In genomic region chr4:139470295-139470694, GRCh38 we compare ENCODE assay signal across 20 cellular contexts. TPM values are rescaled to one million over a fixed set of nuclear protein-coding genes. Genes with fewer than 3 reads are reported as not detected.
DNase-seq lines count a peak whose midpoint lies in the region; ATAC-seq and TF ChIP-seq lines count a peak whose summit lies in the region.
"Had no signal": no experiment of that assay in that cellular context is flagged by ENCODE, and none has a peak within 500 bp of the region (broad histone marks: within the 10 kb centered on the region; RNA-seq: fewer than 3 reads in every experiment).

No MANE protein-coding gene starts in this region.

- no peaks in the 10 kb centered on the region for H3K4me1 Mint-ChIP-seq in WTC11
- H3K4me1 Mint-ChIP-seq in stimulated activated effector memory CD8-positive, alpha-beta T cell treated with anti-CD3 and anti-CD28 coated beads, Interleukin-12 subunit alpha, Interleukin-12 subunit beta, amount 100 ng/mL, for 72 hours = peaks cover 18% of the 10 kb centered on the region

- H3K27me3 Mint-ChIP-seq in WTC11 (ENCODE audit: low read depth) = no peaks in the 10 kb centered on the region
- H3K27me3 Mint-ChIP-seq: CD8-positive, alpha-beta memory T cell had no signal

- H3K9me3 Mint-ChIP-seq in WTC11 = peaks cover 38% of the 10 kb centered on the region
- peaks cover 8% of the 10 kb centered on the region for H3K9me3 Mint-ChIP-seq in stimulated activated effector memory CD8-positive, alpha-beta T cell treated with anti-CD3 and anti-CD28 coated beads, Interleukin-12 subunit alpha, Interleukin-12 subunit beta, amount 100 ng/mL, for 72 hours

- peak overlapping the region; percentile 61 to 76 for H3K27ac ChIP-seq in liver (ENCODE audit: low read depth in 1 of 2, low read length in 2 of 2)

- peaks cover 37% of the 10 kb centered on the region for H3K36me3 Mint-ChIP-seq in WTC11
- peaks cover 20% of the 10 kb centered on the region for H3K36me3 Mint-ChIP-seq in stimulated activated effector memory CD8-positive, alpha-beta T cell treated with anti-CD3 and anti-CD28 coated beads, Interleukin-12 subunit alpha, Interleukin-12 subunit beta, amount 100 ng/mL, for 72 hours

- no peak for TF ChIP-seq CTCF in WTC11 (IDR thresholded peaks at IDR 0.05)
- no peak for TF ChIP-seq CTCF in liver (IDR thresholded peaks at IDR 0.05; ENCODE audit: low read depth, low read length, missing input control)

- no peak overlapping the region for H3K27ac Mint-ChIP-seq in WTC11
- peak overlapping the region; percentile 45 for H3K27ac Mint-ChIP-seq in stimulated activated effector memory CD8-positive, alpha-beta T cell treated with anti-CD3 and anti-CD28 coated beads, Interleukin-12 subunit alpha, Interleukin-12 subunit beta, amount 100 ng/mL, for 72 hours
- H3K27ac Mint-ChIP-seq: CD8-positive, alpha-beta memory T cell had no signal

- peaks cover 0 to 9% (median 7%) of the 10 kb centered on the region in 4 donors for H3K36me3 ChIP-seq in liver (ENCODE audit: control insufficient read depth in 4 of 4, insufficient read depth in 3 of 4, low read depth in 1 of 4, low read length in 3 of 4)

- no peak for DNase-seq in WTC11 (ENCODE audit: low spot score)
- DNase-seq in stimulated activated effector memory CD8-positive, alpha-beta T cell treated with anti-CD3 and anti-CD28 coated beads, Interleukin-12 subunit alpha, Interleukin-12 subunit beta, amount 100 ng/mL, for 72 hours (ENCODE audit: low spot score in 2 of 2) = no peak
- DNase-seq in NCI-H1436 (lab: John Stamatoyannopoulos, UW) = no peak
- DNase-seq in globus pallidus (ENCODE audit: low spot score) = no peak
- DNase-seq: AML-193; C1 segment of cervical spinal cord; CD8-positive, alpha-beta memory T cell; GF-D8; H7; KG1; NCI-H1694 treated with DMSO at 0.1 percent for 48 hours; NCI-H2081 treated with DMSO at 0.1 percent for 48 hours; NCI-H2171 treated with DMSO at 0.1 percent for 48 hours; NCI-H524 treated with DMSO at 0.1 percent for 48 hours; NCI-H82 had no signal

- CTCF ChIA-PET in WTC11 (lab: Charles Lee) = interaction anchor here (1.4 kb wide), 1 partner anchor 17 kb away, joined by 3 read pairs; no protein-coding TSS in a partner anchor

- no peak overlapping the region for H3K4me3 Mint-ChIP-seq in WTC11
- no peak overlapping the region for H3K4me3 Mint-ChIP-seq in stimulated activated effector memory CD8-positive, alpha-beta T cell treated with anti-CD3 and anti-CD28 coated beads, Interleukin-12 subunit alpha, Interleukin-12 subunit beta, amount 100 ng/mL, for 72 hours

- ATAC-seq in GM18511 (IDR thresholded peaks at IDR 0.05; ENCODE audit: unreplicated experiment) (peak; percentile 17), WTC11 (0 out of 2 replicates have a peak, but pooled peaks have one; percentile 20), HG03175 (IDR thresholded peaks at IDR 0.05; ENCODE audit: unreplicated experiment) (no peak), HG03442 (IDR thresholded peaks at IDR 0.05; ENCODE audit: unreplicated experiment) (no peak)
- ATAC-seq in stimulated activated effector memory CD8-positive, alpha-beta T cell treated with anti-CD3 and anti-CD28 coated beads, Interleukin-12 subunit alpha, Interleukin-12 subunit beta, amount 100 ng/mL, for 72 hours = no peak
- ATAC-seq: Right ventricle myocardium inferior had no signal

- H3K4me1 ChIP-seq in liver (ENCODE audit: control insufficient read depth in 4 of 4, insufficient read depth in 4 of 4, low read length in 3 of 4) = peaks cover 7 to 27% (median 19%) of the 10 kb centered on the region in 4 donors

- no peak overlapping the region for H3K4me3 ChIP-seq in liver (ENCODE audit: low read depth in 1 of 3, low read length in 3 of 3)

- no peaks in the 10 kb centered on the region for H3K9me3 ChIP-seq in liver (ENCODE audit: control insufficient read depth in 4 of 4, low read length in 3 of 4)

- no peaks in the 10 kb centered on the region for H3K27me3 ChIP-seq in liver (ENCODE audit: control insufficient read depth in 4 of 4, insufficient read depth in 4 of 4, low read length in 3 of 4)

- TF ChIP-seq RAD21 in liver (IDR thresholded peaks at IDR 0.05) = no peak

- no peak overlapping the region for H3K9ac ChIP-seq in liver (ENCODE audit: low read depth in 1 of 2, low read length in 2 of 2)

- POLR2A ChIA-PET in WTC11 (lab: Charles Lee) = no interaction called here

TF ChIP-seq in WTC11, 78 proteins besides CTCF, POLR2A, EP300 and RAD21 (continues in another document):
- TF ChIP-seq CDX4 (CRISPR knock-in tag; IDR thresholded peaks at IDR 0.05; ENCODE audit: borderline replicate concordance) (no peak), SP1 (CRISPR knock-in tag; conservative IDR thresholded peaks at IDR 0.05) (no peak), CBFB (CRISPR knock-in tag; IDR thresholded peaks at IDR 0.05; ENCODE audit: low read depth) (no peak), JUN (CRISPR knock-in tag; IDR thresholded peaks at IDR 0.05) (no peak), E2F1 (CRISPR knock-in tag; IDR thresholded peaks at IDR 0.05) (no peak), ZNF512 (CRISPR knock-in tag; IDR thresholded peaks at IDR 0.05; ENCODE audit: borderline replicate concordance) (no peak), RELA (CRISPR knock-in tag; IDR thresholded peaks at IDR 0.05; ENCODE audit: borderline replicate concordance) (no peak), ZNF671 (CRISPR knock-in tag; IDR thresholded peaks at IDR 0.05) (no peak)

TF ChIP-seq in liver, 16 proteins besides CTCF, POLR2A, EP300 and RAD21:
- TF ChIP-seq FOXA1 (IDR thresholded peaks at IDR 0.05) (no peak), REST (IDR thresholded peaks at IDR 0.05) (peak; percentile 63)

RNA-seq across cellular contexts. Expression of gene RAB33B, which starts 16.4 kb away (rescaled TPM):
- total RNA-seq in WTC11 (2021) (5.7 to 7.5 TPM (median 6.5 TPM) in 3 replicates), liver (10 to 100 TPM in 1 of 2 donors, 1 to 10 TPM in 1; 7.2 to 38.9 TPM)
- polyA plus RNA-seq in liver = 1 to 10 TPM; 7.6 to 9.6 TPM

Comparison
In these comparisons a context has a peak if more than half of its experiments do, and no peak if none do; other contexts are left out.
1. ATAC-seq: peak in GM18511 (single experiment) and WTC11 (single experiment); none in stimulated activated effector memory CD8-positive, alpha-beta T cell treated with anti-CD3 and anti-CD28 coated beads, Interleukin-12 subunit alpha, Interleukin-12 subunit beta, amount 100 ng/mL, for 72 hours (single experiment), HG03175 (single experiment) and HG03442 (single experiment).